ENCODE assay signal across 22 cellular contexts in genomic region chr10:6025683-6026225, GRCh38. TPM values are rescaled to one million over a fixed set of nuclear protein-coding genes. Genes with fewer than 3 reads are reported as not detected.
A peak's percentile ranks its signal among the peaks of the same experiment; 100 is the strongest.
DNase-seq lines count a peak whose midpoint lies in the region; ATAC-seq, FAIRE-seq and TF ChIP-seq lines count a peak whose summit lies in the region.
"Had no signal": no experiment of that assay in that cellular context is flagged by ENCODE, and none has a peak within 500 bp of the region (broad histone marks: within the 10 kb centered on the region; RNA-seq: fewer than 3 reads in every experiment).

No MANE protein-coding gene starts in this region.

- H3K79me2 ChIP-seq in K562 (ENCODE audit: control insufficient read depth, insufficient read depth, low read length): no peaks in the 10 kb centered on the region

- H3K27me3 Mint-ChIP-seq in activated CD4-positive, alpha-beta memory T cell treated with anti-CD3 and anti-CD28 coated beads for 36 hours: no peaks in the 10 kb centered on the region
- no peaks in the 10 kb centered on the region for H3K27me3 Mint-ChIP-seq in activated CD4-positive, alpha-beta memory T cell treated with anti-CD3 and anti-CD28 coated beads, Interleukin-2, amount 10 ng/mL, durations not matched to agents 7 days and 5 days
- no peaks in the 10 kb centered on the region for H3K27me3 Mint-ChIP-seq in activated naive CD8-positive, alpha-beta T cell treated with anti-CD3 and anti-CD28 coated beads, Interleukin-2, amount 50 U/mL, for 24 hours
- H3K27me3 Mint-ChIP-seq in activated naive CD8-positive, alpha-beta T cell treated with anti-CD3 and anti-CD28 coated beads for 36 hours: no peaks in the 10 kb centered on the region

- H3K9me3 ChIP-seq in K562 (replicated peaks; ENCODE audit: control insufficient read depth, insufficient read depth, low read depth, low read length): no peaks in the 10 kb centered on the region
- H3K9me3 ChIP-seq: BE2C had no signal

- no peak overlapping the region for H3K27ac Mint-ChIP-seq in activated CD4-positive, alpha-beta memory T cell treated with anti-CD3 and anti-CD28 coated beads for 36 hours
- H3K27ac Mint-ChIP-seq in activated CD4-positive, alpha-beta memory T cell treated with anti-CD3 and anti-CD28 coated beads, Interleukin-2, amount 10 ng/mL, durations not matched to agents 7 days and 5 days: no peak overlapping the region
- peak overlapping the region; percentile 52 for H3K27ac Mint-ChIP-seq in activated naive CD8-positive, alpha-beta T cell treated with anti-CD3 and anti-CD28 coated beads, Interleukin-2, amount 50 U/mL, for 24 hours
- no peak overlapping the region for H3K27ac Mint-ChIP-seq in activated naive CD8-positive, alpha-beta T cell treated with anti-CD3 and anti-CD28 coated beads for 36 hours
- peak overlapping the region; percentile 83 for H3K27ac Mint-ChIP-seq in stimulated activated effector memory CD8-positive, alpha-beta T cell treated with anti-CD3 and anti-CD28 coated beads, Interleukin-12 subunit alpha, Interleukin-12 subunit beta, amount 100 ng/mL, for 72 hours

- no peak overlapping the region for H3K9ac ChIP-seq in K562 (ENCODE audit: insufficient read depth in 1 of 2, low read depth in 2 of 2, low read length in 2 of 2)

- TF ChIP-seq EP300 in K562 (IDR thresholded peaks at IDR 0.05; ENCODE audit: low read length): no peak

- no peak for TF ChIP-seq RAD21 in K562 (CRISPR knock-in tag; conservative IDR thresholded peaks at IDR 0.05 in 1 of 2, IDR thresholded peaks at IDR 0.05 in 1 of 2)

- no peak for TF ChIP-seq CTCF in K562 (IDR thresholded peaks at IDR 0.05 in 2 of 3, conservative IDR thresholded peaks at IDR 0.05 in 1 of 3; ENCODE audit: insufficient read depth in 2 of 3, low read depth in 1 of 3, low read length in 3 of 3)

- CTCF ChIA-PET in activated CD4-positive, alpha-beta memory T cell treated with anti-CD3 and anti-CD28 coated beads for 36 hours (lab: Charles Lee): interaction anchor here (0.7 kb wide), 1 partner anchor 158 kb away, joined by 5 read pairs; no protein-coding TSS in a partner anchor
- CTCF ChIA-PET in activated CD4-positive, alpha-beta memory T cell treated with anti-CD3 and anti-CD28 coated beads, Interleukin-2, amount 10 ng/mL, durations not matched to agents 7 days and 5 days (lab: Charles Lee): interaction anchor here (1.4 kb wide), 1 partner anchor 61 kb away, joined by 4 read pairs; no protein-coding TSS in a partner anchor
- CTCF ChIA-PET in K562 (lab: Yijun Ruan, JAX; ENCODE audit: low intra/inter-chr PET ratio): no interaction called here

- POLR2A ChIA-PET in activated CD4-positive, alpha-beta memory T cell treated with anti-CD3 and anti-CD28 coated beads for 36 hours (lab: Charles Lee): interaction anchor here (1.0 kb wide), 1 partner anchor 24 kb away, joined by 3 read pairs; no protein-coding TSS in a partner anchor
- POLR2A ChIA-PET in activated CD4-positive, alpha-beta memory T cell treated with anti-CD3 and anti-CD28 coated beads, Interleukin-2, amount 10 ng/mL, durations not matched to agents 7 days and 5 days (lab: Charles Lee): interaction anchor here (1.3 kb wide), 1 partner anchor 9 kb away, joined by 3 read pairs; no protein-coding TSS in a partner anchor
- POLR2A ChIA-PET in K562 (lab: Yijun Ruan, JAX): no interaction called here

- H3K9me3 Mint-ChIP-seq in activated CD4-positive, alpha-beta memory T cell treated with anti-CD3 and anti-CD28 coated beads for 36 hours: peaks cover 5% of the 10 kb centered on the region
- H3K9me3 Mint-ChIP-seq in activated CD4-positive, alpha-beta memory T cell treated with anti-CD3 and anti-CD28 coated beads, Interleukin-2, amount 10 ng/mL, durations not matched to agents 7 days and 5 days: peaks cover 4% of the 10 kb centered on the region
- H3K9me3 Mint-ChIP-seq in activated naive CD8-positive, alpha-beta T cell treated with anti-CD3 and anti-CD28 coated beads, Interleukin-2, amount 50 U/mL, for 24 hours: peaks cover 10% of the 10 kb centered on the region
- H3K9me3 Mint-ChIP-seq in activated naive CD8-positive, alpha-beta T cell treated with anti-CD3 and anti-CD28 coated beads for 36 hours: peaks cover 7% of the 10 kb centered on the region
- no peaks in the 10 kb centered on the region for H3K9me3 Mint-ChIP-seq in stimulated activated effector memory CD8-positive, alpha-beta T cell treated with anti-CD3 and anti-CD28 coated beads, Interleukin-12 subunit alpha, Interleukin-12 subunit beta, amount 100 ng/mL, for 72 hours

- H3K4me2 ChIP-seq in K562 (ENCODE audit: insufficient read depth, low read length): no peak overlapping the region

- FAIRE-seq in K562 (lab: Jason Lieb, UNC): no peak
- FAIRE-seq: A204.1, H54 had no signal

- peaks cover 51% of the 10 kb centered on the region for H3K4me1 Mint-ChIP-seq in activated CD4-positive, alpha-beta memory T cell treated with anti-CD3 and anti-CD28 coated beads for 36 hours (ENCODE audit: low read depth)
- H3K4me1 Mint-ChIP-seq in activated CD4-positive, alpha-beta memory T cell treated with anti-CD3 and anti-CD28 coated beads, Interleukin-2, amount 10 ng/mL, durations not matched to agents 7 days and 5 days: peaks cover 58% of the 10 kb centered on the region
- H3K4me1 Mint-ChIP-seq in activated naive CD8-positive, alpha-beta T cell treated with anti-CD3 and anti-CD28 coated beads, Interleukin-2, amount 50 U/mL, for 24 hours: peaks cover 38% of the 10 kb centered on the region
- H3K4me1 Mint-ChIP-seq in activated naive CD8-positive, alpha-beta T cell treated with anti-CD3 and anti-CD28 coated beads for 36 hours: peaks cover 21% of the 10 kb centered on the region
- peaks cover 47% of the 10 kb centered on the region for H3K4me1 Mint-ChIP-seq in stimulated activated effector memory CD8-positive, alpha-beta T cell treated with anti-CD3 and anti-CD28 coated beads, Interleukin-12 subunit alpha, Interleukin-12 subunit beta, amount 100 ng/mL, for 72 hours

- H3K4me3 Mint-ChIP-seq in activated CD4-positive, alpha-beta memory T cell treated with anti-CD3 and anti-CD28 coated beads for 36 hours: no peak overlapping the region
- no peak overlapping the region for H3K4me3 Mint-ChIP-seq in activated CD4-positive, alpha-beta memory T cell treated with anti-CD3 and anti-CD28 coated beads, Interleukin-2, amount 10 ng/mL, durations not matched to agents 7 days and 5 days
- no peak overlapping the region for H3K4me3 Mint-ChIP-seq in activated naive CD8-positive, alpha-beta T cell treated with anti-CD3 and anti-CD28 coated beads, Interleukin-2, amount 50 U/mL, for 24 hours
- no peak overlapping the region for H3K4me3 Mint-ChIP-seq in activated naive CD8-positive, alpha-beta T cell treated with anti-CD3 and anti-CD28 coated beads for 36 hours
- H3K4me3 Mint-ChIP-seq in stimulated activated effector memory CD8-positive, alpha-beta T cell treated with anti-CD3 and anti-CD28 coated beads, Interleukin-12 subunit alpha, Interleukin-12 subunit beta, amount 100 ng/mL, for 72 hours: no peak overlapping the region

- intact Hi-C loops in activated CD4-positive, alpha-beta memory T cell treated with anti-CD3 and anti-CD28 coated beads for 36 hours (cut with micrococcal nuclease): no loop called here
- intact Hi-C loops in K562 (cut with micrococcal nuclease) (no loop called here), Right ventricle myocardium superior (cut with DNase I) (no loop called here)

- H2AFZ ChIP-seq in K562 (ENCODE audit: low read depth, low read length): no peak overlapping the region

- no peak overlapping the region for H3K4me3 ChIP-seq in K562

- BruUV-seq in K562 (replicated peaks; lab: Mats Ljungman, UMichigan): no TSS peak

- peaks cover 3% of the 10 kb centered on the region for H3K9me1 ChIP-seq in K562 (ENCODE audit: control insufficient read depth, insufficient read depth, low read length)

- ATAC-seq in activated naive CD8-positive, alpha-beta T cell treated with anti-CD3 and anti-CD28 coated beads, Interleukin-2, amount 50 U/mL, for 24 hours: no peak
- ATAC-seq in K562 (no peak), Right ventricle myocardium superior (ENCODE audit: poor library complexity) (no peak)
- ATAC-seq in stimulated activated effector memory CD8-positive, alpha-beta T cell treated with anti-CD3 and anti-CD28 coated beads, Interleukin-12 subunit alpha, Interleukin-12 subunit beta, amount 100 ng/mL, for 72 hours: no peak
- ATAC-seq: Panc1 had no signal

- H3K27me3 ChIP-seq in K562 (ENCODE audit: control insufficient read depth in 2 of 2, insufficient read depth in 2 of 2, low read length in 2 of 2): peaks cover 12 to 28% of the 10 kb centered on the region in 2 experiments; a peak in 4 of 5 replicates

- no peaks in the 10 kb centered on the region; the same call in 1 of the 2 replicates for H4K20me1 ChIP-seq in K562 (replicated peaks; ENCODE audit: control insufficient read depth, insufficient read depth, low read length)

- H3K36me3 Mint-ChIP-seq in activated CD4-positive, alpha-beta memory T cell treated with anti-CD3 and anti-CD28 coated beads for 36 hours: peaks cover 87% of the 10 kb centered on the region
- peaks cover 88% of the 10 kb centered on the region for H3K36me3 Mint-ChIP-seq in activated CD4-positive, alpha-beta memory T cell treated with anti-CD3 and anti-CD28 coated beads, Interleukin-2, amount 10 ng/mL, durations not matched to agents 7 days and 5 days (ENCODE audit: low read depth)
- H3K36me3 Mint-ChIP-seq in activated naive CD8-positive, alpha-beta T cell treated with anti-CD3 and anti-CD28 coated beads, Interleukin-2, amount 50 U/mL, for 24 hours (ENCODE audit: low read depth): peaks cover 88% of the 10 kb centered on the region
- peaks cover 92% of the 10 kb centered on the region for H3K36me3 Mint-ChIP-seq in activated naive CD8-positive, alpha-beta T cell treated with anti-CD3 and anti-CD28 coated beads for 36 hours
- H3K36me3 Mint-ChIP-seq in stimulated activated effector memory CD8-positive, alpha-beta T cell treated with anti-CD3 and anti-CD28 coated beads, Interleukin-12 subunit alpha, Interleukin-12 subunit beta, amount 100 ng/mL, for 72 hours: peaks cover 100% of the 10 kb centered on the region

- no peaks in the 10 kb centered on the region for H3K36me3 ChIP-seq in K562 (ENCODE audit: control insufficient read depth, insufficient read depth, low read length)
- H3K36me3 ChIP-seq: BE2C had no signal

- DNase-seq in activated CD4-positive, alpha-beta memory T cell treated with anti-CD3 and anti-CD28 coated beads for 36 hours: peak; percentile 8
- no peak for DNase-seq in activated CD4-positive, alpha-beta memory T cell treated with anti-CD3 and anti-CD28 coated beads, Interleukin-2, amount 10 ng/mL, durations not matched to agents 7 days and 5 days
- DNase-seq in activated naive CD8-positive, alpha-beta T cell treated with anti-CD3 and anti-CD28 coated beads, Interleukin-2, amount 50 U/mL, for 24 hours: no peak
- DNase-seq in activated naive CD8-positive, alpha-beta T cell treated with anti-CD3 and anti-CD28 coated beads for 36 hours: no peak
- DNase-seq in K562 (ENCODE audit: extremely low read depth in 1 of 4, low spot score in 3 of 4) (no peak), Right ventricle myocardium superior (no peak)
- DNase-seq in stimulated activated effector memory CD8-positive, alpha-beta T cell treated with anti-CD3 and anti-CD28 coated beads, Interleukin-12 subunit alpha, Interleukin-12 subunit beta, amount 100 ng/mL, for 72 hours (ENCODE audit: low spot score in 2 of 2): peak in 1 of 2 donors; percentile 46
- DNase-seq in effector CD8-positive, alpha-beta T cell (lab: John Stamatoyannopoulos, UW): no peak
- DNase-seq: BE2C; EL; GF-D8; IMR-90; MV-4-11; NCI-H1105 treated with DMSO at 0.1 percent for 48 hours; NCI-H2081; NCI-H2171; NCI-H345; NCI-H774; NK-92 treated with Interleukin-12 subunit alpha and Interleukin-12 subunit beta, amount 100 ng/mL, for 24 hours had no signal

- no peak for TF ChIP-seq POLR2A in K562 (conservative IDR thresholded peaks at IDR 0.05)

- H3K27ac ChIP-seq in K562 (ENCODE audit: extremely low read depth, low read depth, low read length): no peak overlapping the region

- in situ Hi-C loops in K562 (cut with MboI): no loop called here

- peaks cover 0 to 5% of the 10 kb centered on the region in 2 experiments; a peak in 3 of 5 replicates for H3K4me1 ChIP-seq in K562 (replicated peaks in 1 of 2; ENCODE audit: control insufficient read depth in 2 of 2, insufficient read depth in 2 of 2, low read length in 2 of 2)
- H3K4me1 ChIP-seq: BE2C had no signal

- WGBS in K562 (ENCODE audit: insufficient coverage, low coverage, missing lambda C conversion rate): 60% methylated on average over 6 of the region's 6 CpGs

RNA-seq across cellular contexts. Expression of gene IL2RA, which starts 36.4 kb away (rescaled TPM):
- 100 to 1,000 TPM; 961 to 988 TPM for total RNA-seq in activated CD4-positive, alpha-beta memory T cell treated with anti-CD3 and anti-CD28 coated beads for 36 hours
- 100 to 1,000 TPM; 437 to 446 TPM for total RNA-seq in activated CD4-positive, alpha-beta memory T cell treated with anti-CD3 and anti-CD28 coated beads, Interleukin-2, amount 10 ng/mL, durations not matched to agents 7 days and 5 days
- total RNA-seq in activated naive CD8-positive, alpha-beta T cell treated with anti-CD3 and anti-CD28 coated beads for 36 hours: 100 to 1,000 TPM; 680 to 698 TPM
- not detected in 2 replicates for total RNA-seq in K562 (2011; cell fraction: chromatin; rRNA removed; ENCODE audit: low replicate concordance)
- not detected in 2 replicates for total RNA-seq in K562 (2011; cell fraction: nucleolus; rRNA removed)
- total RNA-seq in K562 (2011; cell fraction: nucleoplasm; rRNA removed): not detected in 2 replicates
- not detected in 2 replicates for total RNA-seq in K562 (2014; rRNA removed)
- not detected in 2 replicates for total RNA-seq in K562 (2014; rRNA removed; fragmentation: Illumina TruSeq; extraction: Trizol)
- total RNA-seq in K562 (2015; rRNA removed; fragmentation: Illumina TruSeq; extraction: Trizol): not detected in 2 replicates
- 0.95 and 1.1 TPM in 2 replicates for total RNA-seq in K562 (2021)
- not detected in 2 replicates for polyA plus RNA-seq in K562 (2011; rRNA removed)
- not detected in 2 replicates for polyA plus RNA-seq in K562 (2011; cell fraction: cytosol; rRNA removed)
- polyA plus RNA-seq in K562 (2011; cell fraction: nucleus; rRNA removed): not detected in 2 replicates
- 0.03 and 0.19 TPM in 2 replicates for polyA plus RNA-seq in K562 (2012)
- polyA plus RNA-seq in K562 (2014; fragmentation: Illumina TruSeq; extraction: Trizol): not detected in 2 replicates
- polyA plus RNA-seq in K562 (2014; fragmentation: Nextera tagmentation; extraction: Ambion mirVana): not detected
- polyA plus RNA-seq in K562 (2014; rRNA removed): not detected in 2 replicates
- polyA minus RNA-seq in K562 (2011; rRNA and poly(A)+ RNA removed): not detected in 2 replicates
- polyA minus RNA-seq in K562 (2011; cell fraction: cytosol; rRNA and poly(A)+ RNA removed): not detected in 2 replicates
- polyA minus RNA-seq in K562 (2011; cell fraction: nucleus; rRNA and poly(A)+ RNA removed): not detected in 2 replicates
- 2.3 TPM for total RNA-seq in Right ventricle myocardium superior
- total RNA-seq: IMR-90 had no signal
- polyA plus RNA-seq: IMR-90 had no signal

RNA-seq across cellular contexts. Expression of gene IL15RA, which starts 48.4 kb away (rescaled TPM):
- total RNA-seq in activated CD4-positive, alpha-beta memory T cell treated with anti-CD3 and anti-CD28 coated beads for 36 hours: 10 to 100 TPM; 20.1 to 20.2 TPM
- 10 to 100 TPM; 22.1 to 24.5 TPM for total RNA-seq in activated CD4-positive, alpha-beta memory T cell treated with anti-CD3 and anti-CD28 coated beads, Interleukin-2, amount 10 ng/mL, durations not matched to agents 7 days and 5 days
- total RNA-seq in activated naive CD8-positive, alpha-beta T cell treated with anti-CD3 and anti-CD28 coated beads for 36 hours: 10 to 100 TPM; 27.8 to 30.0 TPM
- total RNA-seq in K562 (2011; cell fraction: chromatin; rRNA removed; ENCODE audit: low replicate concordance): 12.8 and 14.2 TPM in 2 replicates
- total RNA-seq in K562 (2011; cell fraction: nucleolus; rRNA removed): 16.7 and 17.9 TPM in 2 replicates
- 13.9 and 18.0 TPM in 2 replicates for total RNA-seq in K562 (2011; cell fraction: nucleoplasm; rRNA removed)
- total RNA-seq in K562 (2014; rRNA removed) (9.8 and 10.1 TPM in 2 replicates), K562 (2014; rRNA removed; fragmentation: Illumina TruSeq; extraction: Trizol) (4.0 and 4.5 TPM in 2 replicates), K562 (2015; rRNA removed; fragmentation: Illumina TruSeq; extraction: Trizol) (4.7 and 5.2 TPM in 2 replicates), K562 (2021) (9.4 and 11.7 TPM in 2 replicates), Right ventricle myocardium superior (8.2 TPM)
- polyA plus RNA-seq in K562 (2011; rRNA removed) (8.0 and 18.3 TPM in 2 replicates), K562 (2014; fragmentation: Illumina TruSeq; extraction: Trizol) (10.6 and 11.2 TPM in 2 replicates), K562 (2014; fragmentation: Nextera tagmentation; extraction: Ambion mirVana) (1 to 10 TPM; 1.2 to 2.0 TPM), K562 (2014; rRNA removed) (8.7 and 9.9 TPM in 2 replicates)
- polyA plus RNA-seq in K562 (2011; cell fraction: cytosol; rRNA removed): 20.1 and 26.7 TPM in 2 replicates
- 12.0 and 12.3 TPM in 2 replicates for polyA plus RNA-seq in K562 (2011; cell fraction: nucleus; rRNA removed)
- polyA plus RNA-seq in K562 (2012): 5.6 and 11.1 TPM in 2 replicates
- 4.5 and 4.7 TPM in 2 replicates for polyA minus RNA-seq in K562 (2011; rRNA and poly(A)+ RNA removed)
- 10.1 and 10.2 TPM in 2 replicates for polyA minus RNA-seq in K562 (2011; cell fraction: cytosol; rRNA and poly(A)+ RNA removed)
- polyA minus RNA-seq in K562 (2011; cell fraction: nucleus; rRNA and poly(A)+ RNA removed): 2.9 and 3.1 TPM in 2 replicates

Comparison
In these comparisons a context has a peak if more than half of its experiments do, and no peak if none do; other contexts are left out.
1. H3K27ac Mint-ChIP-seq: peak in activated naive CD8-positive, alpha-beta T cell treated with anti-CD3 and anti-CD28 coated beads, Interleukin-2, amount 50 U/mL, for 24 hours (single experiment) and stimulated activated effector memory CD8-positive, alpha-beta T cell treated with anti-CD3 and anti-CD28 coated beads, Interleukin-12 subunit alpha, Interleukin-12 subunit beta, amount 100 ng/mL, for 72 hours (single experiment); none in activated CD4-positive, alpha-beta memory T cell treated with anti-CD3 and anti-CD28 coated beads for 36 hours (single experiment), activated CD4-positive, alpha-beta memory T cell treated with anti-CD3 and anti-CD28 coated beads, Interleukin-2, amount 10 ng/mL, durations not matched to agents 7 days and 5 days (single experiment) and activated naive CD8-positive, alpha-beta T cell treated with anti-CD3 and anti-CD28 coated beads for 36 hours (single experiment).
2. RNA of gene IL2RA, which starts 36.4 kb away (total RNA-seq): 961 to 988 TPM in activated CD4-positive, alpha-beta memory T cell treated with anti-CD3 and anti-CD28 coated beads for 36 hours, 680 to 698 TPM in activated naive CD8-positive, alpha-beta T cell treated with anti-CD3 and anti-CD28 coated beads for 36 hours and 437 to 446 TPM in activated CD4-positive, alpha-beta memory T cell treated with anti-CD3 and anti-CD28 coated beads, Interleukin-2, amount 10 ng/mL, durations not matched to agents 7 days and 5 days; 2.3 TPM in Right ventricle myocardium superior (single experiment) and 0.95 to 1.1 TPM in K562; every median in the first group is over 100 times any median in the second.